7 cellular contexts compared by ENCODE assay signal in the genomic region with DNA sequence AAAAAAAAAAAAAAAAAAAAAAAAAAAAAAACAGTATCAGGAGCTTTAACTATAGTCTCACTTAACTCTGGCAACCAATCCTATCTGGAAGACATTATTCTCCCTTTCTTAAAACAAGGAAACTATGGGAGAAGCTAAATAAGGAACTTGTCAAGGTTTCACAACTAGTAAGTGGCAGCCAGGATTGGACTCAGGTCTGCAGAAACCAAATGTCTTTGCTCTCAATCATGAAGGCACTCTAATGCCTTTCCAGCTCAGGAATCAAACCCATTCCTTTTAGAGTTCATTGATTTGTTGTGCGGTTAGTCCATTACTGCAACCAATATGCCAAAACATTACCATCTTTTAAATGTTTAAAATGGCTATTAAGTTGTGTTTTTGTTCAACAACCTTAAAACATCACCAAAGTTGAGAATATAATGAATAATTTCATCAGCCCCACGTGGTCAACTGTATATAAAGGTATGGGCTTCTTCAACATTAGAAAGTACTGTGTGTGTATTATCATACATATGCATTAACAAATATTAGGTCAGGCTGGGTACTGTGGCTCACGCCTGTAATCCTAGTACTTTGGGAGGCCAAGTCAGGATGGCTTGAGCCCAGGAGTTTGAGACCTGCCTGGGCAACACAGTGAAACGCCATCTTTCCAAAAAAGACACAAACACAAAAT. TPM values are rescaled to one million over a fixed set of nuclear protein-coding genes. Genes with fewer than 3 reads are reported as not detected.
A peak's percentile ranks its signal among the peaks of the same experiment; 100 is the strongest.
DNase-seq lines count a peak whose midpoint lies in the region; ATAC-seq, FAIRE-seq and TF ChIP-seq lines count a peak whose summit lies in the region.

No MANE protein-coding gene starts in this region.

- H3K4me1 ChIP-seq in OCI-LY7 (ENCODE audit: insufficient read depth, low read length, poor library complexity, severe bottlenecking) (peaks cover 25% of the 10 kb centered on the region), psoas muscle (peaks cover 16% of the 10 kb centered on the region)

- H2AFZ ChIP-seq in OCI-LY7 (ENCODE audit: low read length), result peak overlapping the region; percentile 60; the same call in 1 of the 2 replicates

- peaks cover 12% of the 10 kb centered on the region; the same call in 1 of the 2 replicates for H4K20me1 ChIP-seq in OCI-LY7 (ENCODE audit: insufficient read depth, low read length)

- no peak for ATAC-seq in psoas muscle
- ATAC-seq in HG03520 (IDR thresholded peaks at IDR 0.05; ENCODE audit: unreplicated experiment), result no peak

- POLR2A ChIA-PET in OCI-LY7 (lab: Charles Lee), result interaction anchor here (0.6 to 1.1 kb wide), 5 partner anchors 22 to 253 kb away, joined by 3 to 5 read pairs (median 3); no protein-coding TSS in a partner anchor

- peaks cover 44% of the 10 kb centered on the region for H3K36me3 ChIP-seq in OCI-LY7 (ENCODE audit: insufficient read depth, low read length)
- H3K36me3 ChIP-seq in psoas muscle (ENCODE audit: insufficient read depth in 1 of 2, low read depth in 1 of 2), result peaks cover 0 to 14% of the 10 kb centered on the region in 2 donors

- H3K27ac ChIP-seq in OCI-LY7 (ENCODE audit: low read depth, low read length, poor library complexity, severe bottlenecking) (peak overlapping the region; percentile 72), psoas muscle (peak overlapping the region; percentile 84)

- intact Hi-C loops in OCI-LY7 (cut with micrococcal nuclease; ENCODE audit: unreplicated experiment) (no loop called here), psoas muscle (cut with DNase I) (loop anchor here in 1 of 2 donors (5.0 kb wide), 1 partner anchor 47 kb away; the partner anchor contains the start of gene IARS2)

- H3K4me3 ChIP-seq in OCI-LY7 (ENCODE audit: low read depth, low read length, poor library complexity, severe bottlenecking) (peak overlapping the region; percentile 89), psoas muscle (peak overlapping the region; percentile 83)

- no peaks in the 10 kb centered on the region for H3K27me3 ChIP-seq in psoas muscle (ENCODE audit: insufficient read depth in 3 of 3, low read length in 2 of 3)

- no peaks in the 10 kb centered on the region for H3K9me3 Mint-ChIP-seq in endothelial cell (ENCODE audit: unreplicated experiment)

- peak overlapping the region; percentile 97 for H3K4me3 Mint-ChIP-seq in endothelial cell (ENCODE audit: unreplicated experiment)

- H3K9me3 ChIP-seq in OCI-LY7 (ENCODE audit: low read length) (no peaks in the 10 kb centered on the region), psoas muscle (no peaks in the 10 kb centered on the region)

- H3K4me1 Mint-ChIP-seq in endothelial cell (ENCODE audit: unreplicated experiment), result peaks cover 12% of the 10 kb centered on the region

- peak; percentile 84 for FAIRE-seq in GM12892 (lab: Jason Lieb, UNC)

- CTCF ChIA-PET in OCI-LY7 (lab: Charles Lee; ENCODE audit: unreplicated experiment), result no interaction called here

- 59 to 64% (median 59%) methylated on average over 4 of the region's 4 CpGs for WGBS in psoas muscle, 3 donors

- no peak for TF ChIP-seq POLR2A in GM12892 (IDR thresholded peaks at IDR 0.05; ENCODE audit: low read depth, low read length)

- DNase-seq in GM12892 (ENCODE audit: insufficient read length), result no peak
- peak; percentile 11 for DNase-seq in OCI-LY7 (ENCODE audit: low spot score)
- DNase-seq in endothelial cell (ENCODE audit: low spot score), result no peak
- no peak for DNase-seq in psoas muscle
- DNase-seq in NCI-H82 (lab: John Stamatoyannopoulos, UW), result no peak
- DNase-seq in putamen (ENCODE audit: low spot score), result no peak

- H3K79me2 ChIP-seq in OCI-LY7 (ENCODE audit: insufficient read depth, low read depth, low read length), result peaks cover 58% of the 10 kb centered on the region

- no TSS peak for BruUV-seq in OCI-LY7 (replicated peaks; lab: Mats Ljungman, UMichigan)

- H3K27me3 Mint-ChIP-seq in endothelial cell (ENCODE audit: unreplicated experiment), result no peaks in the 10 kb centered on the region

- no peak for TF ChIP-seq CTCF in OCI-LY7 (conservative IDR thresholded peaks at IDR 0.05; ENCODE audit: low read length)
- no peak for TF ChIP-seq CTCF in endothelial cell (IDR thresholded peaks at IDR 0.05; ENCODE audit: unreplicated experiment)
- no peak for TF ChIP-seq CTCF in psoas muscle (IDR thresholded peaks at IDR 0.05)

- H3K4me2 ChIP-seq in OCI-LY7 (ENCODE audit: low read length), result peak overlapping the region; percentile 72

- H3K9me2 ChIP-seq in OCI-LY7 (ENCODE audit: insufficient read depth, low read length), result no peaks in the 10 kb centered on the region

- no peak overlapping the region for H3K27ac Mint-ChIP-seq in endothelial cell (ENCODE audit: unreplicated experiment)

- peaks cover 4% of the 10 kb centered on the region for H3K36me3 Mint-ChIP-seq in endothelial cell (ENCODE audit: low read depth, unreplicated experiment)

RNA-seq across cellular contexts. Expression of gene EPRS1, which starts 1.5 kb away (rescaled TPM):
- polyA plus RNA-seq in GM12892 (2012; ENCODE audit: missing spikeins), result 100.0 TPM
- 93.1 and 101 TPM in 2 replicates for total RNA-seq in OCI-LY7 (2014; rRNA removed; shearing (Covaris generic))
- total RNA-seq in OCI-LY7 (2022) (174 and 175 TPM in 2 replicates), endothelial cell (ENCODE audit: unreplicated experiment) (80.9 TPM), psoas muscle (100 to 1,000 TPM in 1 of 4 donors, 10 to 100 TPM in 3; 79.5 to 118 (median 83.7) TPM)
- polyA plus RNA-seq in psoas muscle, result 10 to 100 TPM; 40.5 to 67.6 (median 56.3) TPM

RNA-seq across cellular contexts. Expression of gene BPNT1, which starts 44.8 kb away (rescaled TPM):
- polyA plus RNA-seq in GM12892 (2012; ENCODE audit: missing spikeins), result 51.9 TPM
- 43.0 and 48.7 TPM in 2 replicates for total RNA-seq in OCI-LY7 (2014; rRNA removed; shearing (Covaris generic))
- total RNA-seq in OCI-LY7 (2022) (73.3 and 98.5 TPM in 2 replicates), endothelial cell (ENCODE audit: unreplicated experiment) (17.5 TPM), psoas muscle (10 to 100 TPM in 1 of 4 donors, 1 to 10 TPM in 3; 5.8 to 12.1 (median 7.2) TPM)
- 10 to 100 TPM in 2 of 3 donors, 1 to 10 TPM in 1; 5.9 to 12.3 (median 10.0) TPM for polyA plus RNA-seq in psoas muscle

RNA-seq across cellular contexts. Expression of gene IARS2, which starts 49.1 kb away (rescaled TPM):
- polyA plus RNA-seq in GM12892 (2012; ENCODE audit: missing spikeins), result 63.4 TPM
- total RNA-seq in OCI-LY7 (2014; rRNA removed; shearing (Covaris generic)), result 57.2 and 62.6 TPM in 2 replicates
- total RNA-seq in OCI-LY7 (2022) (90.2 and 91.3 TPM in 2 replicates), endothelial cell (ENCODE audit: unreplicated experiment) (60.3 TPM), psoas muscle (10 to 100 TPM; 59.1 to 86.3 (median 69.8) TPM)
- polyA plus RNA-seq in psoas muscle, result 10 to 100 TPM; 44.1 to 92.6 (median 49.0) TPM
